In the genomic region with DNA sequence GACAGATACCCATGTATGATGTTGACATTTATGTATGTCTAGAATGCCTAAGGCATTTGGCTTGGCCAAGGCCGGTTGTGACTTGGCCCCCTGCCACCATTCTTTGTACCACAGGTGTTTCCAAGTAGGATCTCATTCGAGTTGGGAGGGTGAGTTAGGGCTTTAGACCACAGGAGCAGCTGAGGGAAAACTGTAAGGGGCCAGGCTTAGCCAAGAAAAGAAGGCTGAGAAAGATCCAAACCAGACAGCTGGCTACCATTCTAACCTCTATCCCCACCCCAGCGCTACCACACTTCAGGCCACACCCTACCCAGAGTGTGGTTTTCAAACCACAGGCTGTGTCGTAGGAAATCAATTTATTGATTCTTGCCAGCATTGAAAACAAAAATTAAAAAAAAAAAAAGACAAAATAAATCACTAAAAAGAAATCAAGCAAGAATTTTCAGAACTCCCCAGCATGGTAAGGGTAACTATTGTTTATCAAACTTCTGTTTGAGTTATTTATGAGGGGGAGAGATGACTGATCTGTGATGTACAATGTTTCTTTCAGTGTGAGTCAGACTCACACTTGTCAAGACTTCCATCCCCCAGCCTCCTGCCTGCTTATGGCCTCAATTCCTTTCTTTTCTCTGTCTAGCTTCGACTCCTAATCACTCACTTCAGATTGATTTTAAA, we compare ENCODE assay signal across 8 cellular contexts. TPM values are rescaled to one million over a fixed set of nuclear protein-coding genes. Genes with fewer than 3 reads are reported as not detected.
DNase-seq lines count a peak whose midpoint lies in the region; ATAC-seq, FAIRE-seq and TF ChIP-seq lines count a peak whose summit lies in the region.

No MANE protein-coding gene starts in this region.

- FAIRE-seq in D721Med (lab: Jason Lieb, UNC) = no peak

- TF ChIP-seq CTCF in stomach (IDR thresholded peaks at IDR 0.05) (no peak), D721Med (IDR thresholded peaks at IDR 0.05; ENCODE audit: insufficient read depth, missing control alignments) (no peak)

- H3K36me3 ChIP-seq in effector memory CD4-positive, alpha-beta T cell (ENCODE audit: control insufficient read depth, insufficient read depth, low read length) = no peaks in the 10 kb centered on the region
- H3K36me3 ChIP-seq in stomach = no peaks in the 10 kb centered on the region

- H3K9me3 ChIP-seq in T-helper 17 cell (ENCODE audit: control insufficient read depth, low read length, poor library complexity, severe bottlenecking) (no peaks in the 10 kb centered on the region), stomach (no peaks in the 10 kb centered on the region)
- no peaks in the 10 kb centered on the region for H3K9me3 ChIP-seq in effector memory CD4-positive, alpha-beta T cell (ENCODE audit: control insufficient read depth, low read length)

- peak; percentile 54 for ATAC-seq in GM21423 (IDR thresholded peaks at IDR 0.05; ENCODE audit: unreplicated experiment)
- peak; percentile 63 for ATAC-seq in HG03575 (IDR thresholded peaks at IDR 0.05; ENCODE audit: extremely low read depth, insufficient number of reproducible peaks, low FRiP score, unreplicated experiment)
- ATAC-seq in T-helper 17 cell = peak; percentile 77

- WGBS in stomach, 5 donors = 5 to 27% (median 13%) methylated on average over 5 of the region's 5 CpGs

- peaks cover 51% of the 10 kb centered on the region for H3K4me1 ChIP-seq in effector memory CD4-positive, alpha-beta T cell (ENCODE audit: control insufficient read depth, insufficient read depth, low read length, poor library complexity, severe bottlenecking)
- H3K4me1 ChIP-seq in stomach = peaks cover 0 to 21% (median 12%) of the 10 kb centered on the region in 4 donors

- DNase-seq in ELR (ENCODE audit: low read depth) (peak; percentile 30), T-helper 17 cell (peak in 1 of 3 donors; percentile 26), stomach (peak; percentile 87), NCI-H1694 treated with DMSO at 0.1 percent for 48 hours (lab: John Stamatoyannopoulos, UW) (no peak), D721Med (ENCODE audit: insufficient read length, low spot score) (no peak)
- peak in 2 of 3 donors; percentile 48 to 51 for DNase-seq in effector memory CD4-positive, alpha-beta T cell

- TF ChIP-seq POLR2A in stomach (IDR thresholded peaks at IDR 0.05) = no peak

- no peaks in the 10 kb centered on the region for H3K27me3 ChIP-seq in effector memory CD4-positive, alpha-beta T cell (replicated peaks; ENCODE audit: control insufficient read depth, insufficient read depth, low read length, poor library complexity, severe bottlenecking)
- H3K27me3 ChIP-seq in stomach = no peaks in the 10 kb centered on the region

- H3K27ac Mint-ChIP-seq in T-helper 17 cell = peak overlapping the region; percentile 100

- no peak for TF ChIP-seq EP300 in stomach (IDR thresholded peaks at IDR 0.05)

- H3K4me3 ChIP-seq in effector memory CD4-positive, alpha-beta T cell (ENCODE audit: insufficient read depth, low read depth, low read length, poor library complexity, severe bottlenecking) = peak overlapping the region; percentile 1
- H3K4me3 ChIP-seq in stomach = no peak overlapping the region

- peaks cover 2% of the 10 kb centered on the region for H3K36me3 Mint-ChIP-seq in T-helper 17 cell (ENCODE audit: low read depth)

- intact Hi-C loops in stomach (cut with DNase I; ENCODE audit: low total_unique reads) = no loop called here

- peaks cover 32% of the 10 kb centered on the region for H3K4me1 Mint-ChIP-seq in T-helper 17 cell

- H3K27ac ChIP-seq in effector memory CD4-positive, alpha-beta T cell (ENCODE audit: insufficient read depth, low read length, poor library complexity, severe bottlenecking) = peak overlapping the region; percentile 75
- H3K27ac ChIP-seq in stomach = peak overlapping the region; percentile 39 to 64 (median 63)

- H3K4me3 Mint-ChIP-seq in T-helper 17 cell = peak overlapping the region; percentile 67

- no peaks in the 10 kb centered on the region for H3K27me3 Mint-ChIP-seq in T-helper 17 cell

RNA-seq across cellular contexts. Expression of a gene that starts 9.9 kb away (rescaled TPM):
- total RNA-seq in T-helper 17 cell (1,000 to 10,000 TPM; 5,781 to 7,183 TPM), stomach (1,000 to 10,000 TPM; 1,734 to 4,964 (median 2,895) TPM)
- polyA plus RNA-seq in stomach = over 10,000 TPM in 2 of 3 donors, 1,000 to 10,000 TPM in 1; 4,831 to 14,609 (median 13,196) TPM

RNA-seq across cellular contexts. Expression of a gene that starts 59.7 kb away (rescaled TPM):
- total RNA-seq in T-helper 17 cell = not detected
- total RNA-seq in stomach = under 1 TPM in 1 of 5 donors, not detected in 4; 0.18 TPM
- under 1 TPM in 1 of 3 donors, not detected in 2; 0.31 TPM for polyA plus RNA-seq in stomach

Comparison
In these comparisons a context has a peak if more than half of its experiments do, and no peak if none do; other contexts are left out.
1. DNase-seq: peak in ELR (single experiment), effector memory CD4-positive, alpha-beta T cell (2 of 3) and stomach (single experiment); none in NCI-H1694 treated with DMSO at 0.1 percent for 48 hours (single experiment) and D721Med (single experiment).
2. Peak in every context shown above with its lines, with median percentiles within 50 percentile points of each other: ATAC-seq.